12 cellular contexts compared by ENCODE assay signal in the genomic region with DNA sequence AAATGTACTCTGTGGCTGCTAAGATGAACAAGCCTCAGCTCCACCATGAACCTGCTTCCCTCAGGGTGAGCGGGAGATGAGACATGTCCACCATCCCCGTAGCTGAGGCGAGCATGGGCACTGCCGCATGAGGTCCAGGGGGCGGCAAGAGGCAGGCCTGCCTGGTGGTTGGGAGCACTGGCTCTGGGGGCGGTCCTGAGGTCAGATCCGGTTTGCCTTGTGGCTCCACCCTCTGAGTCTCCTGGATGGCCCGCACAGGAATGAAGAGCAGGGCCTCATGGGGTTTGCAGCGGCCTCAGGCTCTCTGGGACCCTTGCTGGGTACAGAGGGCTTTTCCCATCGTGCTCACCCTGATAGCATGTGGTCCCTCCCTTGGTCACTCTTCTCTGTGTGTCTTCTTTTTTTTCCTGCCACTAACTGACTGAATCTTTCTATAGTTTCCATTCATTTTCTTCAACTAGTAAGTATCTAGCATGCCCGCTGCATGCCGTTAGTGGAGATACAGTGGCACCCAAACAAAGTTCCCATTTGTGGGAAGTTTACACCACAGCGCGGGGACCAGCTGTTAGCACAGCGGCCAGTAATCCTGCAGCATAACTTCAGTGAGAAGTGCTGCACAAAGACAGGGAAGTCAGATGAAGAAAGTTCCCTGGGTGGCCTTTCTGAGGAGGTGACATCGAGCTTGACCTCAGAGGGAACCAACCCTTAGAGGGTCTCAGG. TPM values are rescaled to one million over a fixed set of nuclear protein-coding genes. Genes with fewer than 3 reads are reported as not detected.
DNase-seq lines count a peak whose midpoint lies in the region; FAIRE-seq and TF ChIP-seq lines count a peak whose summit lies in the region.
"Had no signal": no experiment of that assay in that cellular context is flagged by ENCODE, and none has a peak within 500 bp of the region (broad histone marks: within the 10 kb centered on the region; RNA-seq: fewer than 3 reads in every experiment).

No MANE protein-coding gene starts in this region.

- no peak overlapping the region for H2AFZ ChIP-seq in osteoblast (ENCODE audit: low read length)

- H3K4me1 ChIP-seq in BLaER1 = peaks cover 20% of the 10 kb centered on the region
- peaks cover 42% of the 10 kb centered on the region for H3K4me1 ChIP-seq in osteoblast (ENCODE audit: insufficient read depth, low read length)

- H3K9ac ChIP-seq in BLaER1 = peak overlapping the region; percentile 19; the same call in 1 of the 2 replicates

- CTCF ChIA-PET in RWPE1 (lab: Yijun Ruan, JAX) = no interaction called here

- H3K36me3 ChIP-seq in BLaER1 = peaks cover 100% of the 10 kb centered on the region
- peaks cover 97% of the 10 kb centered on the region for H3K36me3 ChIP-seq in osteoblast (ENCODE audit: insufficient read depth, low read length)

- peaks cover 88% of the 10 kb centered on the region for H3K79me2 ChIP-seq in osteoblast (ENCODE audit: insufficient read depth, low read length)

- FAIRE-seq in urothelium cell line (lab: Jason Lieb, UNC) = no peak
- FAIRE-seq: islet of Langerhans had no signal

- POLR2A ChIA-PET in RWPE1 (lab: Yijun Ruan, JAX; ENCODE audit: low non-redundant PET) = no interaction called here

- H4K20me1 ChIP-seq in BLaER1 (peaks cover 35% of the 10 kb centered on the region), osteoblast (ENCODE audit: insufficient read depth, low read length) (peaks cover 53% of the 10 kb centered on the region)

- H3K4me3 ChIP-seq in BLaER1 = no peak overlapping the region
- no peak overlapping the region for H3K4me3 ChIP-seq in osteoblast (ENCODE audit: insufficient read depth, low read length)

- H3K27me3 ChIP-seq in BLaER1 (no peaks in the 10 kb centered on the region), osteoblast (ENCODE audit: insufficient read depth, low read length) (no peaks in the 10 kb centered on the region)

- H3K27ac ChIP-seq in BLaER1 = peak overlapping the region; percentile 26; the same call in 1 of the 2 replicates
- peak overlapping the region; percentile 87 for H3K27ac ChIP-seq in RWPE1
- peak overlapping the region; percentile 68 for H3K27ac ChIP-seq in epithelial cell of prostate
- peak overlapping the region; percentile 65 for H3K27ac ChIP-seq in osteoblast (ENCODE audit: low read depth, low read length)

- TF ChIP-seq CTCF in RWPE1 (conservative IDR thresholded peaks at IDR 0.05; ENCODE audit: low read depth) (no peak), osteoblast (IDR thresholded peaks at IDR 0.05; ENCODE audit: extremely low read depth, low read depth, low read length) (no peak)

- H3K4me2 ChIP-seq in BLaER1 = no peak overlapping the region
- H3K4me2 ChIP-seq in osteoblast (ENCODE audit: insufficient read depth, low read length) = no peak overlapping the region

- DNase-seq in RWPE1 (ENCODE audit: low spot score) (no peak), epithelial cell of prostate (ENCODE audit: low read depth, low spot score) (no peak), osteoblast (ENCODE audit: insufficient read length, low spot score, missing footprints) (peak; percentile 82), NOMO-1 treated with dmso at 0.1 percent for 144 hours (lab: John Stamatoyannopoulos, UW; ENCODE audit: unreplicated experiment) (no peak), urothelium cell line (ENCODE audit: low spot score) (no peak), C1 segment of cervical spinal cord (lab: John Stamatoyannopoulos, UW) (no peak)
- no peak for DNase-seq in stimulated activated CD4-positive, alpha-beta T cell treated with anti-CD3 and anti-CD28 coated beads, Interleukin-12 subunit alpha, Interleukin-12 subunit beta, amount 100 ng/mL, for 4 hours
- DNase-seq: activated CD4-positive, alpha-beta T cell treated with anti-CD3 and anti-CD28 coated beads for 48 hours; activated naive CD8-positive, alpha-beta T cell treated with anti-CD3 and anti-CD28 coated beads for 36 hours; RPMI8226 had no signal

- H3K9me3 ChIP-seq in BLaER1 (no peaks in the 10 kb centered on the region), osteoblast (ENCODE audit: low read depth, low read length) (no peaks in the 10 kb centered on the region)

RNA-seq across cellular contexts. Expression of a gene that starts 37.3 kb away (rescaled TPM):
- total RNA-seq in osteoblast = not detected in 2 replicates

RNA-seq across cellular contexts. Expression of a gene that starts 59.5 kb away (rescaled TPM):
- 204 and 229 TPM in 2 replicates for total RNA-seq in osteoblast

Comparison
In these comparisons a context has a peak if more than half of its experiments do, and no peak if none do; other contexts are left out.
1. H3K27ac ChIP-seq: peak in every context shown above with its lines; median percentile 87 in RWPE1; 68 in epithelial cell of prostate; 65 in osteoblast; 26 in BLaER1.